In the genomic region with DNA sequence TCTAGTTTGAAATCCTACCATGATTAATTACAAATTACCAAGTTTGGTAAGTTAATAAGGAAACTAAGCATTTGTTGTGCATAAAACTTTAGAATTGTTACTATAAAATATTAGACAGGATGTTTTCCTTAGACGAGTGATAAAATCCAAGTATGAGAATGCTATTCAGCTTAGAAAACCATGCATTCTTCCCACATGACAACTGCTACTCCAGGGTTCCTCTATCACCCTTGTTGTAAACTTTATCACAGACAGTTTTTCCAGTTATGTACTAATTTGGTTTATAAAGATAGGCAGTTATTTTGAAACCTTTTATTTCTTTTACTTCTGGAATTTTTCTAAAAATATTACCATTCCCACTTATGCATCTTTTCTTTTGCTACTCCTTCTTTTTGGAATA, we compare ENCODE assay signal across 19 cellular contexts.
"Had no signal": no experiment of that assay in that cellular context is flagged by ENCODE, and none has a peak within 500 bp of the region (broad histone marks: within the 10 kb centered on the region; RNA-seq: fewer than 3 reads in every experiment).

No MANE protein-coding gene starts in this region.

- ATAC-seq: activated CD4-positive, alpha-beta T cell treated with anti-CD3 and anti-CD28 coated beads for 36 hours; activated CD8-positive, alpha-beta memory T cell treated with anti-CD3 and anti-CD28 coated beads, Interleukin-2, amount 10 ng/mL, durations not matched to agents 7 days and 5 days; effector memory CD8-positive, alpha-beta T cell; gastrocnemius medialis; heart left ventricle; left lobe of liver; stimulated activated memory B cell treated with anti-CD40 and anti-IgM and Interleukin-4, amounts not matched to agents 10 μg/mL and 1 μg/mL and 100 μg/mL, for 72 hours had no signal

- H3K4me1 Mint-ChIP-seq: activated CD4-positive, alpha-beta T cell treated with anti-CD3 and anti-CD28 coated beads for 36 hours; activated naive CD4-positive, alpha-beta T cell treated with anti-CD3 and anti-CD28 coated beads, Interleukin-2, amount 10 ng/mL, durations not matched to agents 7 days and 5 days; neural crest cell; stimulated activated memory B cell treated with anti-CD40 and anti-IgM and Interleukin-4, amounts not matched to agents 10 μg/mL and 1 μg/mL and 100 μg/mL, for 72 hours had no signal

- H3K9ac ChIP-seq: parathyroid adenoma had no signal

- H2AFZ ChIP-seq: parathyroid adenoma had no signal

- DNase-seq: activated CD4-positive, alpha-beta memory T cell treated with anti-CD3 and anti-CD28 coated beads for 36 hours; activated CD4-positive, alpha-beta T cell treated with anti-CD3 and anti-CD28 coated beads for 36 hours; activated CD8-positive, alpha-beta memory T cell treated with anti-CD3 and anti-CD28 coated beads, Interleukin-2, amount 10 ng/mL, durations not matched to agents 7 days and 5 days; activated naive CD4-positive, alpha-beta T cell treated with anti-CD3 and anti-CD28 coated beads, Interleukin-2, amount 10 ng/mL, durations not matched to agents 7 days and 5 days; activated T-cell treated with anti-CD3 and anti-CD28 coated beads, Interleukin-2, amount 50 U/mL, for 1 hour; central memory CD4-positive, alpha-beta T cell; dermis blood vessel endothelial cell; effector memory CD8-positive, alpha-beta T cell; gastrocnemius medialis; heart left ventricle; islet precursor cell; midbrain had no signal

- H3K9me3 Mint-ChIP-seq: activated CD4-positive, alpha-beta memory T cell treated with anti-CD3 and anti-CD28 coated beads for 36 hours; activated naive CD4-positive, alpha-beta T cell treated with anti-CD3 and anti-CD28 coated beads, Interleukin-2, amount 10 ng/mL, durations not matched to agents 7 days and 5 days; activated T-helper 2 cell treated with anti-CD3 and anti-CD28 coated beads, Interferon-gamma antibody, Interleukin-2, Interleukin-4, amounts not matched to agents 10 μg/mL and 5 μg/mL and 100 μg/mL, durations not matched to agents 14 hours and 24 hours and 36 hours; effector memory CD8-positive, alpha-beta T cell; neural crest cell; stimulated activated memory B cell treated with anti-CD40 and anti-IgM and Interleukin-4, amounts not matched to agents 10 μg/mL and 1 μg/mL and 100 μg/mL, for 72 hours; T-helper 1 cell treated with Interleukin-12 subunit alpha and Interleukin-12 subunit beta and Interleukin-4 antibody, amounts not matched to agents 30 μg/mL and 1 μg/mL, for 36 hours had no signal

- H3K27ac Mint-ChIP-seq: activated CD4-positive, alpha-beta memory T cell treated with anti-CD3 and anti-CD28 coated beads for 36 hours; activated CD8-positive, alpha-beta memory T cell treated with anti-CD3 and anti-CD28 coated beads, Interleukin-2, amount 10 ng/mL, durations not matched to agents 7 days and 5 days; activated naive CD4-positive, alpha-beta T cell treated with anti-CD3 and anti-CD28 coated beads, Interleukin-2, amount 10 ng/mL, durations not matched to agents 7 days and 5 days; activated T-helper 2 cell treated with anti-CD3 and anti-CD28 coated beads, Interferon-gamma antibody, Interleukin-2, Interleukin-4, amounts not matched to agents 10 μg/mL and 5 μg/mL and 100 μg/mL, durations not matched to agents 14 hours and 24 hours and 36 hours; T-helper 1 cell treated with Interleukin-12 subunit alpha and Interleukin-12 subunit beta and Interleukin-4 antibody, amounts not matched to agents 30 μg/mL and 1 μg/mL, for 36 hours had no signal

- H3K4me3 ChIP-seq: gastrocnemius medialis, heart left ventricle had no signal

- H3K27me3 ChIP-seq: gastrocnemius medialis, heart left ventricle had no signal

- H3K27me3 Mint-ChIP-seq: activated CD4-positive, alpha-beta memory T cell treated with anti-CD3 and anti-CD28 coated beads for 36 hours; activated CD4-positive, alpha-beta T cell treated with anti-CD3 and anti-CD28 coated beads for 36 hours; activated CD8-positive, alpha-beta memory T cell treated with anti-CD3 and anti-CD28 coated beads, Interleukin-2, amount 10 ng/mL, durations not matched to agents 7 days and 5 days; activated naive CD4-positive, alpha-beta T cell treated with anti-CD3 and anti-CD28 coated beads, Interleukin-2, amount 10 ng/mL, durations not matched to agents 7 days and 5 days; effector memory CD8-positive, alpha-beta T cell; stimulated activated memory B cell treated with anti-CD40 and anti-IgM and Interleukin-4, amounts not matched to agents 10 μg/mL and 1 μg/mL and 100 μg/mL, for 72 hours had no signal

- H3K79me2 ChIP-seq: parathyroid adenoma had no signal

- H3K4me1 ChIP-seq: gastrocnemius medialis, parathyroid adenoma had no signal

- H3K27ac ChIP-seq: epithelial cell of prostate, gastrocnemius medialis, heart left ventricle, parathyroid adenoma had no signal

- H3K9me3 ChIP-seq: gastrocnemius medialis, heart left ventricle had no signal

- H3K4me3 Mint-ChIP-seq: activated CD4-positive, alpha-beta memory T cell treated with anti-CD3 and anti-CD28 coated beads for 36 hours; activated CD4-positive, alpha-beta T cell treated with anti-CD3 and anti-CD28 coated beads for 36 hours; activated CD8-positive, alpha-beta memory T cell treated with anti-CD3 and anti-CD28 coated beads, Interleukin-2, amount 10 ng/mL, durations not matched to agents 7 days and 5 days; activated naive CD4-positive, alpha-beta T cell treated with anti-CD3 and anti-CD28 coated beads, Interleukin-2, amount 10 ng/mL, durations not matched to agents 7 days and 5 days; effector memory CD8-positive, alpha-beta T cell; neural crest cell; stimulated activated memory B cell treated with anti-CD40 and anti-IgM and Interleukin-4, amounts not matched to agents 10 μg/mL and 1 μg/mL and 100 μg/mL, for 72 hours; T-helper 1 cell treated with Interleukin-12 subunit alpha and Interleukin-12 subunit beta and Interleukin-4 antibody, amounts not matched to agents 30 μg/mL and 1 μg/mL, for 36 hours had no signal
